Comparison of ENCODE assay signal across 13 cellular contexts in the genomic region with DNA sequence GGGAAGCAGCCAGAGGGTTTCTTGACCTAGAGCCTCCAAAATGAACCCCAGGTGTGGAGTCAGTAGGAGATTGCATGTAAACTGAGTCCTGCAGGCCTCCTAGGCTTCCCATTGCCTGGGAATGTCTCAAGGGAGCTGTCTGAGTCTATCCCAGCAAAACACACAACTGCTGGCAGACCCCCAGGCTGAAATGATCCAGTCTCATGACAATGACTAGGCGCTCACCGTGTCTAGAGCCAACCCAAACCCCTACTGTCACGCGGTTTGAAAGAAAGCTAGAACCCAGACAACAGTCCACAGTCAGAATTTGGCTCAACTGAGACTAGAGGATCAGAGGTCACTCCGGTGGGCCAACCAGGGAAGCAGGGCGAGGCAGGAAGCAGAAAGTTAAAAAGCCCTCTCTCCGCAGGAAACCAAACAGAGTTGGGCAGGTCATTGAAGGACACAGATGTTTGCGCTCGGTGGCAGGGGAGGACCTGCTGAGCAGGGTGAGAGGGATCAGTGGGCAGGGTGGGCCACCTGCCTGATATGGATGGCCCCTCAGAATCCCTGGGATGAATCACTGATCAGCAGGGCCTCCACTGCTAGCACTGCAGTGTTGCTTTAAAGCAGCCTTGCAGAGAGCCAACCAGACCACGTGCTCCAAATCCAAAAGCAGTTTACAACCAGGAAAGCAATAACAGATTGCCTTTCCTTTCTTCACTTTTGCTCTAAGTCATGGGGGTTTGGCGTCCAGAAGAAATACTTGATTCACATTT. TPM values are rescaled to one million over a fixed set of nuclear protein-coding genes. Genes with fewer than 3 reads are reported as not detected.
DNase-seq lines count a peak whose midpoint lies in the region; ATAC-seq and TF ChIP-seq lines count a peak whose summit lies in the region.
"Had no signal": no experiment of that assay in that cellular context is flagged by ENCODE, and none has a peak within 500 bp of the region (broad histone marks: within the 10 kb centered on the region; RNA-seq: fewer than 3 reads in every experiment).

No MANE protein-coding gene starts in this region.

- ATAC-seq in HG03159 (IDR thresholded peaks at IDR 0.05; ENCODE audit: unreplicated experiment) = no peak
- ATAC-seq in HG03139 (IDR thresholded peaks at IDR 0.05; ENCODE audit: unreplicated experiment) = no peak

- CTCF ChIA-PET in MCF 10A (lab: Yijun Ruan, JAX) (interaction anchor here (0.6 to 1.4 kb wide), 5 partner anchors 20 to 1060 kb away, joined by 3 to 5 read pairs (median 4); no protein-coding TSS in a partner anchor), mammary epithelial cell (lab: Charles Lee; ENCODE audit: low non-redundant PET) (no interaction called here)

- H3K36me3 Mint-ChIP-seq in MCF 10A (ENCODE audit: insufficient read depth, unreplicated experiment) = peaks cover 32% of the 10 kb centered on the region
- no peaks in the 10 kb centered on the region for H3K36me3 Mint-ChIP-seq in mesothelial cell of epicardium

- no peaks in the 10 kb centered on the region for H3K27me3 Mint-ChIP-seq in MCF 10A (ENCODE audit: insufficient read depth, unreplicated experiment)
- no peaks in the 10 kb centered on the region for H3K27me3 Mint-ChIP-seq in mesothelial cell of epicardium (ENCODE audit: low read depth)

- H3K27ac Mint-ChIP-seq in MCF 10A (ENCODE audit: low read depth, unreplicated experiment) (peak overlapping the region; percentile 90), mesothelial cell of epicardium (peak overlapping the region; percentile 31)

- H3K79me2 ChIP-seq in mammary epithelial cell (ENCODE audit: insufficient read depth, low read length) = peaks cover 98% of the 10 kb centered on the region

- H3K9me3 Mint-ChIP-seq in MCF 10A (ENCODE audit: unreplicated experiment) (no peaks in the 10 kb centered on the region), mesothelial cell of epicardium (no peaks in the 10 kb centered on the region)

- no peak overlapping the region for H2AFZ ChIP-seq in mammary epithelial cell (ENCODE audit: low read depth, low read length)

- H3K27me3 ChIP-seq in mammary epithelial cell (ENCODE audit: insufficient read depth, low read length) = no peaks in the 10 kb centered on the region
- H3K27me3 ChIP-seq: upper lobe of left lung had no signal

- H3K9ac ChIP-seq in mammary epithelial cell (ENCODE audit: insufficient read depth, low read length) = no peak overlapping the region

- intact Hi-C loops in MCF 10A (cut with micrococcal nuclease) = no loop called here
- intact Hi-C loops in mammary epithelial cell (cut with micrococcal nuclease) = no loop called here

- H3K4me1 ChIP-seq in mammary epithelial cell (ENCODE audit: insufficient read depth, low read length) (peaks cover 95% of the 10 kb centered on the region), urinary bladder (ENCODE audit: insufficient read depth) (peaks cover 2% of the 10 kb centered on the region)

- H3K9me3 ChIP-seq in mammary epithelial cell (replicated peaks; ENCODE audit: insufficient read depth, low read length) = no peaks in the 10 kb centered on the region
- H3K9me3 ChIP-seq: upper lobe of left lung had no signal

- H3K27ac ChIP-seq in mammary epithelial cell (ENCODE audit: insufficient read depth, low read depth, low read length) (no peak overlapping the region), urinary bladder (ENCODE audit: low read depth) (peak overlapping the region; percentile 52)

- no TSS peak for BruUV-seq in MCF 10A (replicated peaks; lab: Mats Ljungman, UMichigan)
- no TSS peak for BruUV-seq in mammary epithelial cell (replicated peaks; lab: Mats Ljungman, UMichigan)

- no peaks in the 10 kb centered on the region for H4K20me1 ChIP-seq in mammary epithelial cell (ENCODE audit: insufficient read depth, low read length)

- H3K4me3 ChIP-seq in mammary epithelial cell (replicated peaks in 1 of 3; ENCODE audit: insufficient read depth in 1 of 3, low read depth in 2 of 3, low read length in 3 of 3) (no peak overlapping the region), urinary bladder (ENCODE audit: low read depth, low read length) (no peak overlapping the region)
- H3K4me3 ChIP-seq: upper lobe of left lung had no signal

- WGBS in mammary epithelial cell (ENCODE audit: low coverage, missing lambda C conversion rate) = 85% methylated on average over 8 of the region's 11 CpGs
- WGBS in urinary bladder = 27% methylated on average over 11 of the region's 11 CpGs

- H3K4me3 Mint-ChIP-seq in MCF 10A (ENCODE audit: unreplicated experiment) (no peak overlapping the region), mesothelial cell of epicardium (no peak overlapping the region)

- in situ Hi-C loops in mammary epithelial cell (cut with MboI; ENCODE audit: low sequenced_read_pairs in 2 of 2) = no loop called here

- H3K36me3 ChIP-seq in mammary epithelial cell (ENCODE audit: insufficient read depth, low read length) (peaks cover 12% of the 10 kb centered on the region), urinary bladder (ENCODE audit: insufficient read depth) (no peaks in the 10 kb centered on the region)
- H3K36me3 ChIP-seq: upper lobe of left lung had no signal

- dilution Hi-C loops in mammary epithelial cell (cut with HindIII; ENCODE audit: low sequenced_read_pairs) = loop anchor here (5.0 kb wide), 1 partner anchor 97 kb away; no protein-coding TSS in a partner anchor

- no peak for TF ChIP-seq CTCF in MCF 10A (IDR thresholded peaks at IDR 0.05; ENCODE audit: unreplicated experiment)
- TF ChIP-seq CTCF in mammary epithelial cell (conservative IDR thresholded peaks at IDR 0.05 in 1 of 2, IDR thresholded peaks at IDR 0.05 in 1 of 2; ENCODE audit: extremely low read depth in 1 of 2, insufficient read depth in 1 of 2, low read depth in 1 of 2, low read length in 2 of 2) = no peak
- TF ChIP-seq CTCF in mesothelial cell of epicardium (IDR thresholded peaks at IDR 0.05; ENCODE audit: unreplicated experiment) = no peak

- H3K4me2 ChIP-seq in mammary epithelial cell (ENCODE audit: insufficient read depth, low read depth, low read length) = no peak overlapping the region

- H3K4me1 Mint-ChIP-seq in MCF 10A (ENCODE audit: insufficient read depth, unreplicated experiment) (peaks cover 70% of the 10 kb centered on the region), mesothelial cell of epicardium (peaks cover 63% of the 10 kb centered on the region)

- DNase-seq in MCF 10A (ENCODE audit: unreplicated experiment) = no peak
- DNase-seq in mammary epithelial cell = no peak
- peak; percentile 76 to 88 for DNase-seq in dermis microvascular lymphatic vessel endothelial cell (ENCODE audit: low read depth in 2 of 2)
- DNase-seq in mesothelial cell of epicardium (ENCODE audit: low spot score in 2 of 2, unreplicated experiment in 2 of 2) = no peak
- DNase-seq in GDM1 (lab: John Stamatoyannopoulos, UW) = no peak
- DNase-seq: AML-193; hypothalamus; NCI-H510A; stimulated activated CD4-positive, alpha-beta T cell treated with anti-CD3 and anti-CD28 coated beads, Interleukin-12 subunit alpha, Interleukin-12 subunit beta, amount 100 ng/mL, for 4 hours; upper lobe of left lung had no signal

- POLR2A ChIA-PET in MCF 10A (lab: Yijun Ruan, JAX) = interaction anchor here (0.6 to 6.2 kb wide), 3 partner anchors 11 to 529 kb away, joined by 3 to 60 read pairs (median 3); no protein-coding TSS in a partner anchor

RNA-seq across cellular contexts. Expression of gene ACTN1, which starts 23.8 kb away (rescaled TPM):
- total RNA-seq in MCF 10A (2022) = 239 and 312 TPM in 2 replicates
- total RNA-seq in mammary epithelial cell = 1,000 to 10,000 TPM in 1 of 2 donors, 100 to 1,000 TPM in 1; 841 to 1,322 TPM
- polyA plus RNA-seq in mammary epithelial cell = 813 TPM
- polyA minus RNA-seq in mammary epithelial cell = 1,325 TPM
- total RNA-seq in dermis microvascular lymphatic vessel endothelial cell = 152 and 367 TPM in 2 replicates
- total RNA-seq in mesothelial cell of epicardium = 155 to 166 TPM (median 163 TPM) in 3 replicates
- 150 TPM for total RNA-seq in urinary bladder
- polyA plus RNA-seq in urinary bladder = 723 TPM

Comparison
In these comparisons a context has a peak if more than half of its experiments do, and no peak if none do; other contexts are left out.
1. DNase-seq: peak in dermis microvascular lymphatic vessel endothelial cell (2 of 2); none in MCF 10A (single experiment), mammary epithelial cell (single experiment), mesothelial cell of epicardium (0 of 2) and GDM1 (single experiment).